Comparison of ENCODE assay signal across 19 cellular contexts in genomic region chr12:68804654-68805591, GRCh38. TPM values are rescaled to one million over a fixed set of nuclear protein-coding genes. Genes with fewer than 3 reads are reported as not detected.
A peak's percentile ranks its signal among the peaks of the same experiment; 100 is the strongest.
DNase-seq lines count a peak whose midpoint lies in the region; ATAC-seq, FAIRE-seq and TF ChIP-seq lines count a peak whose summit lies in the region.
"Had no signal": no experiment of that assay in that cellular context is flagged by ENCODE, and none has a peak within 500 bp of the region (broad histone marks: within the 10 kb centered on the region; RNA-seq: fewer than 3 reads in every experiment).

No MANE protein-coding gene starts in this region.

- TF ChIP-seq CTCF in astrocyte (IDR thresholded peaks at IDR 0.05; ENCODE audit: insufficient read depth, low read depth, low read length) (no peak), HepG2 (CRISPR knock-in tag; IDR thresholded peaks at IDR 0.05) (peak; percentile 31; the same call in 1 of the 2 replicates), GM13976 (IDR thresholded peaks at IDR 0.05; ENCODE audit: borderline replicate concordance, control extremely low read depth, extremely low read depth, insufficient read depth, missing control alignments) (no peak), esophagus squamous epithelium (IDR thresholded peaks at IDR 0.05) (no peak)

- H2AFZ ChIP-seq in astrocyte (ENCODE audit: low read depth, low read length) (no peak overlapping the region), HepG2 (ENCODE audit: low read length) (no peak overlapping the region)

- peak; percentile 90 to 99 for TF ChIP-seq POLR2A in HepG2 (IDR thresholded peaks at IDR 0.05; ENCODE audit: insufficient read depth in 1 of 2, low read depth in 2 of 2, low read length in 2 of 2)
- TF ChIP-seq POLR2A in esophagus squamous epithelium (IDR thresholded peaks at IDR 0.05): no peak

- no peaks in the 10 kb centered on the region for H3K4me1 ChIP-seq in right cardiac atrium (ENCODE audit: control insufficient read depth, insufficient read depth, low read length)
- H3K4me1 ChIP-seq in astrocyte (ENCODE audit: insufficient read depth, low read length): no peaks in the 10 kb centered on the region
- H3K4me1 ChIP-seq in HepG2 (ENCODE audit: insufficient read depth, low read length): peaks cover 28% of the 10 kb centered on the region
- H3K4me1 ChIP-seq in esophagus squamous epithelium: peaks cover 5 to 41% (median 9%) of the 10 kb centered on the region in 3 donors

- no TSS peak for BruUV-seq in HepG2 (replicated peaks; lab: Mats Ljungman, UMichigan)

- H3K9me3 Mint-ChIP-seq in astrocyte (ENCODE audit: unreplicated experiment): no peaks in the 10 kb centered on the region
- H3K9me3 Mint-ChIP-seq: CD8-positive, alpha-beta T cell; immature natural killer cell; stimulated activated naive CD8-positive, alpha-beta T cell treated with anti-CD3 and anti-CD28 coated beads, Interleukin-15, Interleukin-2, amounts not matched to agents 100 ng/mL and 50 ng/mL, for 24 hours had no signal

- H3K4me3 Mint-ChIP-seq in astrocyte (ENCODE audit: unreplicated experiment): no peak overlapping the region
- H3K4me3 Mint-ChIP-seq: activated CD4-positive, alpha-beta T cell treated with anti-CD3 and anti-CD28 coated beads for 36 hours; CD8-positive, alpha-beta T cell; immature natural killer cell; stimulated activated naive CD8-positive, alpha-beta T cell treated with anti-CD3 and anti-CD28 coated beads, Interleukin-15, Interleukin-2, amounts not matched to agents 100 ng/mL and 50 ng/mL, for 24 hours had no signal

- DNase-seq in right cardiac atrium (peak in 2 of 3 donors; percentile 53 to 54), Right ventricle myocardium inferior (ENCODE audit: missing footprints) (no peak), astrocyte (ENCODE audit: low read depth) (no peak), HepG2 (ENCODE audit: low spot score) (peak; percentile 88), GM13976 (ENCODE audit: low spot score) (no peak), esophagus squamous epithelium (lab: John Stamatoyannopoulos, UW) (no peak)
- DNase-seq in effector CD4-positive, alpha-beta T cell: no peak
- DNase-seq: activated CD4-positive, alpha-beta T cell treated with anti-CD3 and anti-CD28 coated beads for 36 hours; activated naive CD4-positive, alpha-beta T cell treated with Interleukin-2 at 50 U/mL for 16 hours; activated T-cell treated with anti-CD3 and anti-CD28 coated beads for 4 hours; CD8-positive, alpha-beta T cell; cortex of kidney; immature natural killer cell; KBM-7; NCI-H1048; NCI-H524 had no signal

- 73% methylated on average over 32 of the region's 32 CpGs for WGBS in right cardiac atrium
- WGBS in HepG2 (ENCODE audit: low lambda C conversion rate): 1% methylated on average over 15 of the region's 32 CpGs
- WGBS in esophagus squamous epithelium, 2 donors: 86 to 87% methylated on average over 29 to 30 of the region's 32 CpGs

- no peak for ATAC-seq in right cardiac atrium
- no peak for ATAC-seq in Right ventricle myocardium inferior
- ATAC-seq in HepG2: peak; percentile 63
- no peak for ATAC-seq in HG03469 (IDR thresholded peaks at IDR 0.05; ENCODE audit: unreplicated experiment)
- ATAC-seq: activated CD4-positive, alpha-beta T cell treated with anti-CD3 and anti-CD28 coated beads for 36 hours; CD8-positive, alpha-beta T cell; gastroesophageal sphincter had no signal

- peaks cover 2% of the 10 kb centered on the region for H3K36me3 Mint-ChIP-seq in astrocyte (ENCODE audit: low read depth, unreplicated experiment)

- H3K4me3 ChIP-seq in right cardiac atrium (ENCODE audit: low read length) (no peak overlapping the region), astrocyte (ENCODE audit: insufficient read depth, low read depth, low read length) (no peak overlapping the region), HepG2 (replicated peaks in 1 of 3; ENCODE audit: insufficient read depth in 1 of 3, low read depth in 2 of 3, low read length in 3 of 3) (peak overlapping the region; percentile 82 to 93 (median 88)), esophagus squamous epithelium (no peak overlapping the region)
- H3K4me3 ChIP-seq: gastroesophageal sphincter had no signal

- FAIRE-seq in astrocyte (lab: Jason Lieb, UNC): no peak
- peak; percentile 97 for FAIRE-seq in HepG2 (lab: Jason Lieb, UNC)

- H3K27me3 ChIP-seq in right cardiac atrium (ENCODE audit: control insufficient read depth, insufficient read depth) (no peaks in the 10 kb centered on the region), astrocyte (ENCODE audit: insufficient read depth, low read length) (no peaks in the 10 kb centered on the region), HepG2 (ENCODE audit: control insufficient read depth in 1 of 2, insufficient read depth in 2 of 2, low read length in 2 of 2) (peaks cover 0 to 5% of the 10 kb centered on the region in 2 experiments; a peak in 1 of 5 replicates), esophagus squamous epithelium (no peaks in the 10 kb centered on the region)
- H3K27me3 ChIP-seq: gastroesophageal sphincter had no signal

- no peak for TF ChIP-seq RAD21 in HepG2 (CRISPR knock-in tag; IDR thresholded peaks at IDR 0.05)

- no peaks in the 10 kb centered on the region for H3K9me3 ChIP-seq in right cardiac atrium (ENCODE audit: control insufficient read depth, low read length)
- H3K9me3 ChIP-seq in astrocyte (ENCODE audit: insufficient read depth, low read depth, low read length): no peaks in the 10 kb centered on the region
- H3K9me3 ChIP-seq in HepG2 (ENCODE audit: low read length): no peaks in the 10 kb centered on the region
- no peaks in the 10 kb centered on the region for H3K9me3 ChIP-seq in esophagus squamous epithelium
- H3K9me3 ChIP-seq: gastroesophageal sphincter had no signal

- H3K9ac ChIP-seq in astrocyte (ENCODE audit: low read length): no peak overlapping the region
- H3K9ac ChIP-seq in HepG2 (ENCODE audit: insufficient read depth, low read depth, low read length): peak overlapping the region; percentile 92

- CTCF ChIA-PET in HepG2 (lab: Yijun Ruan, JAX; ENCODE audit: low intra/inter-chr PET ratio, low total read pairs): no interaction called here

- peak overlapping the region; percentile 30 for H3K27ac Mint-ChIP-seq in astrocyte (ENCODE audit: unreplicated experiment)
- H3K27ac Mint-ChIP-seq: activated CD4-positive, alpha-beta T cell treated with anti-CD3 and anti-CD28 coated beads for 36 hours; CD8-positive, alpha-beta T cell; stimulated activated naive CD8-positive, alpha-beta T cell treated with anti-CD3 and anti-CD28 coated beads, Interleukin-15, Interleukin-2, amounts not matched to agents 100 ng/mL and 50 ng/mL, for 24 hours had no signal

- no peaks in the 10 kb centered on the region for H3K27me3 Mint-ChIP-seq in astrocyte (ENCODE audit: low read depth, unreplicated experiment)
- H3K27me3 Mint-ChIP-seq: activated CD4-positive, alpha-beta T cell treated with anti-CD3 and anti-CD28 coated beads for 36 hours; stimulated activated naive CD8-positive, alpha-beta T cell treated with anti-CD3 and anti-CD28 coated beads, Interleukin-15, Interleukin-2, amounts not matched to agents 100 ng/mL and 50 ng/mL, for 24 hours had no signal

- H3K4me2 ChIP-seq in astrocyte (ENCODE audit: low read length) (no peak overlapping the region), HepG2 (ENCODE audit: low read depth, low read length) (peak overlapping the region; percentile 88)

- peak in 1 of 2 experiments; percentile 30; a peak in 1 of 4 replicates for TF ChIP-seq EP300 in HepG2 (IDR thresholded peaks at IDR 0.05; ENCODE audit: low read depth in 2 of 2, low read length in 2 of 2)
- TF ChIP-seq EP300 in HepG2 (CRISPR knock-in tag; IDR thresholded peaks at IDR 0.05; ENCODE audit: borderline replicate concordance): peak; percentile 36; the same call in 1 of the 2 replicates

- H3K36me3 ChIP-seq in astrocyte (ENCODE audit: insufficient read depth, low read length) (peaks cover 7% of the 10 kb centered on the region), HepG2 (replicated peaks in 1 of 2; ENCODE audit: control insufficient read depth in 1 of 2, insufficient read depth in 2 of 2, low read length in 2 of 2) (no peaks in the 10 kb centered on the region), esophagus squamous epithelium (peaks cover 0 to 5% (median 0%) of the 10 kb centered on the region in 3 donors)

- in situ Hi-C loops in HepG2 (cut with HindIII; ENCODE audit: extremely low pct_ligation_motif_present, low pct_unique_long_range_greater_than_20kb) (loop anchor here (5.0 kb wide), 1 partner anchor 58 kb away; the partner anchor contains the start of gene SLC35E3), GM13976 (cut with MboI; ENCODE audit: low sequenced_read_pairs, unreplicated experiment) (no loop called here)

- peaks cover 11% of the 10 kb centered on the region for H3K4me1 Mint-ChIP-seq in astrocyte (ENCODE audit: low read depth, unreplicated experiment)

- H3K27ac ChIP-seq in right cardiac atrium (ENCODE audit: low read length): no peak overlapping the region
- H3K27ac ChIP-seq in astrocyte (ENCODE audit: low read depth, low read length): no peak overlapping the region
- peak overlapping the region; percentile 99 for H3K27ac ChIP-seq in HepG2 (ENCODE audit: extremely low read length, insufficient read depth, low read length)
- no peak overlapping the region for H3K27ac ChIP-seq in esophagus squamous epithelium
- H3K27ac ChIP-seq: gastroesophageal sphincter had no signal

- H3K79me2 ChIP-seq in astrocyte (ENCODE audit: insufficient read depth, low read length) (peaks cover 18% of the 10 kb centered on the region), HepG2 (ENCODE audit: insufficient read depth, low read length) (peaks cover 42% of the 10 kb centered on the region)

- intact Hi-C loops in right cardiac atrium (cut with DNase I): no loop called here
- intact Hi-C loops in Right ventricle myocardium inferior (cut with DNase I): loop anchor here (10.0 kb wide), 2 partner anchors 450 to 470 kb away; partner anchors contain the start of gene MDM1
- intact Hi-C loops in HepG2 (cut with micrococcal nuclease; ENCODE audit: unreplicated experiment): loop anchor here (2.0 to 5.0 kb wide), 2 partner anchors 16 to 193 kb away; partner anchors contain the start of gene RAP1B
- intact Hi-C loops in esophagus squamous epithelium (cut with DNase I): no loop called here

- POLR2A ChIA-PET in HepG2 (lab: Yijun Ruan, JAX): interaction anchor here (0.7 to 3.2 kb wide), 5 partner anchors 12 to 119 kb away, joined by 4 to 51 read pairs (median 4); partner anchors contain the start of gene SLC35E3

- peaks cover 4% of the 10 kb centered on the region for H4K20me1 ChIP-seq in astrocyte (ENCODE audit: insufficient read depth, low read length)
- H4K20me1 ChIP-seq in HepG2 (ENCODE audit: insufficient read depth, low read length): peaks cover 3% of the 10 kb centered on the region

RNA-seq across cellular contexts. Expression of gene MDM2, which starts 3.1 kb away (rescaled TPM):
- total RNA-seq in right cardiac atrium: 10 to 100 TPM; 44.6 to 60.8 (median 48.8) TPM
- 19.6 TPM for polyA plus RNA-seq in right cardiac atrium
- total RNA-seq in Right ventricle myocardium inferior: 37.3 TPM
- total RNA-seq in astrocyte: 692 and 828 TPM in 2 replicates
- total RNA-seq in HepG2 (2016; rRNA removed; fragmentation: Illumina TruSeq; extraction: Trizol): 314 and 466 TPM in 2 replicates
- 106 and 114 TPM in 2 replicates for total RNA-seq in HepG2 (2016; cell fraction: cytosol; rRNA removed; fragmentation: Illumina TruSeq; extraction: Trizol; ENCODE audit: low read depth)
- 318 and 433 TPM in 2 replicates for total RNA-seq in HepG2 (2016; cell fraction: insoluble cytoplasmic fraction; rRNA removed; fragmentation: Illumina TruSeq; extraction: Trizol)
- total RNA-seq in HepG2 (2016; cell fraction: membrane; rRNA removed; fragmentation: Illumina TruSeq; extraction: Trizol): 152 and 204 TPM in 2 replicates
- 480 and 515 TPM in 2 replicates for total RNA-seq in HepG2 (2016; cell fraction: nucleus; rRNA removed; fragmentation: Illumina TruSeq; extraction: Trizol)
- polyA plus RNA-seq in HepG2 (2011; rRNA removed): 23.9 and 29.3 TPM in 2 replicates
- polyA plus RNA-seq in HepG2 (2011; cell fraction: cytosol; rRNA removed): 8.1 and 12.2 TPM in 2 replicates
- polyA plus RNA-seq in HepG2 (2011; cell fraction: nucleus; rRNA removed): 21.1 and 35.5 TPM in 2 replicates
- 29.6 and 57.6 TPM in 2 replicates for polyA plus RNA-seq in HepG2 (2012)
- polyA plus RNA-seq in HepG2 (2016; cell fraction: cytosol; fragmentation: Illumina TruSeq; extraction: Trizol; ENCODE audit: low read depth): 20.1 and 21.0 TPM in 2 replicates
- 174 and 187 TPM in 2 replicates for polyA plus RNA-seq in HepG2 (2016; cell fraction: insoluble cytoplasmic fraction; fragmentation: Illumina TruSeq; extraction: Trizol; ENCODE audit: low read depth)
- 57.3 and 58.5 TPM in 2 replicates for polyA plus RNA-seq in HepG2 (2016; cell fraction: membrane; fragmentation: Illumina TruSeq; extraction: Trizol; ENCODE audit: low read depth)
- polyA plus RNA-seq in HepG2 (2016; cell fraction: nucleus; fragmentation: Illumina TruSeq; extraction: Trizol; ENCODE audit: insufficient read depth, low read depth): 472 and 516 TPM in 2 replicates
- 42.3 and 54.4 TPM in 2 replicates for polyA minus RNA-seq in HepG2 (2011; rRNA and poly(A)+ RNA removed; ENCODE audit: low replicate concordance)
- 71.4 and 82.9 TPM in 2 replicates for polyA minus RNA-seq in HepG2 (2011; cell fraction: cytosol; rRNA and poly(A)+ RNA removed)
- polyA minus RNA-seq in HepG2 (2011; cell fraction: nucleus; rRNA and poly(A)+ RNA removed): 248 and 279 TPM in 2 replicates
- 10 to 100 TPM; 46.5 to 87.1 (median 67.9) TPM for total RNA-seq in esophagus squamous epithelium

RNA-seq across cellular contexts. Expression of gene SLC35E3, which starts 58.9 kb away (rescaled TPM):
- 1 to 10 TPM; 5.2 to 9.6 (median 6.7) TPM for total RNA-seq in right cardiac atrium
- polyA plus RNA-seq in right cardiac atrium: 5.5 TPM
- 4.2 TPM for total RNA-seq in Right ventricle myocardium inferior
- 10.0 and 14.6 TPM in 2 replicates for total RNA-seq in astrocyte
- total RNA-seq in HepG2 (2016; rRNA removed; fragmentation: Illumina TruSeq; extraction: Trizol): 12.2 and 22.1 TPM in 2 replicates
- 2.1 and 4.5 TPM in 2 replicates for total RNA-seq in HepG2 (2016; cell fraction: cytosol; rRNA removed; fragmentation: Illumina TruSeq; extraction: Trizol; ENCODE audit: low read depth)
- 14.0 and 22.7 TPM in 2 replicates for total RNA-seq in HepG2 (2016; cell fraction: insoluble cytoplasmic fraction; rRNA removed; fragmentation: Illumina TruSeq; extraction: Trizol)
- total RNA-seq in HepG2 (2016; cell fraction: membrane; rRNA removed; fragmentation: Illumina TruSeq; extraction: Trizol): 9.0 and 9.8 TPM in 2 replicates
- total RNA-seq in HepG2 (2016; cell fraction: nucleus; rRNA removed; fragmentation: Illumina TruSeq; extraction: Trizol): 15.3 and 17.2 TPM in 2 replicates
- polyA plus RNA-seq in HepG2 (2011; rRNA removed): 10.2 and 13.0 TPM in 2 replicates
- 4.5 and 6.1 TPM in 2 replicates for polyA plus RNA-seq in HepG2 (2011; cell fraction: cytosol; rRNA removed)
- 9.5 and 9.7 TPM in 2 replicates for polyA plus RNA-seq in HepG2 (2011; cell fraction: nucleus; rRNA removed)
- polyA plus RNA-seq in HepG2 (2012): 10.4 and 19.7 TPM in 2 replicates
- polyA plus RNA-seq in HepG2 (2016; cell fraction: cytosol; fragmentation: Illumina TruSeq; extraction: Trizol; ENCODE audit: low read depth): 3.2 and 4.1 TPM in 2 replicates
- 10.3 and 11.1 TPM in 2 replicates for polyA plus RNA-seq in HepG2 (2016; cell fraction: insoluble cytoplasmic fraction; fragmentation: Illumina TruSeq; extraction: Trizol; ENCODE audit: low read depth)
- 5.8 and 5.9 TPM in 2 replicates for polyA plus RNA-seq in HepG2 (2016; cell fraction: membrane; fragmentation: Illumina TruSeq; extraction: Trizol; ENCODE audit: low read depth)
- polyA plus RNA-seq in HepG2 (2016; cell fraction: nucleus; fragmentation: Illumina TruSeq; extraction: Trizol; ENCODE audit: insufficient read depth, low read depth): 25.5 and 30.0 TPM in 2 replicates
- 6.7 and 11.0 TPM in 2 replicates for polyA minus RNA-seq in HepG2 (2011; rRNA and poly(A)+ RNA removed; ENCODE audit: low replicate concordance)
- polyA minus RNA-seq in HepG2 (2011; cell fraction: cytosol; rRNA and poly(A)+ RNA removed): 5.7 and 6.3 TPM in 2 replicates
- 7.2 and 11.7 TPM in 2 replicates for polyA minus RNA-seq in HepG2 (2011; cell fraction: nucleus; rRNA and poly(A)+ RNA removed)
- 1 to 10 TPM; 2.2 to 8.5 (median 4.6) TPM for total RNA-seq in esophagus squamous epithelium

Comparison
In these comparisons a context has a peak if more than half of its experiments do, and no peak if none do; other contexts are left out.
1. DNase-seq: peak in right cardiac atrium (2 of 3) and HepG2 (single experiment); none in Right ventricle myocardium inferior (single experiment), astrocyte (single experiment), GM13976 (single experiment), esophagus squamous epithelium (single experiment) and effector CD4-positive, alpha-beta T cell (single experiment).
2. intact Hi-C loops: an anchor here in Right ventricle myocardium inferior (10.0 kb wide) and HepG2 (2.0 to 5.0 kb wide); none called in right cardiac atrium and esophagus squamous epithelium.
3. H3K4me3 ChIP-seq: peak in HepG2 (3 of 3); none in right cardiac atrium (single experiment), astrocyte (single experiment) and esophagus squamous epithelium (0 of 4).
4. POLR2A ChIP-seq: peak in HepG2 (2 of 2); none in esophagus squamous epithelium (0 of 4).